In the genomic region with DNA sequence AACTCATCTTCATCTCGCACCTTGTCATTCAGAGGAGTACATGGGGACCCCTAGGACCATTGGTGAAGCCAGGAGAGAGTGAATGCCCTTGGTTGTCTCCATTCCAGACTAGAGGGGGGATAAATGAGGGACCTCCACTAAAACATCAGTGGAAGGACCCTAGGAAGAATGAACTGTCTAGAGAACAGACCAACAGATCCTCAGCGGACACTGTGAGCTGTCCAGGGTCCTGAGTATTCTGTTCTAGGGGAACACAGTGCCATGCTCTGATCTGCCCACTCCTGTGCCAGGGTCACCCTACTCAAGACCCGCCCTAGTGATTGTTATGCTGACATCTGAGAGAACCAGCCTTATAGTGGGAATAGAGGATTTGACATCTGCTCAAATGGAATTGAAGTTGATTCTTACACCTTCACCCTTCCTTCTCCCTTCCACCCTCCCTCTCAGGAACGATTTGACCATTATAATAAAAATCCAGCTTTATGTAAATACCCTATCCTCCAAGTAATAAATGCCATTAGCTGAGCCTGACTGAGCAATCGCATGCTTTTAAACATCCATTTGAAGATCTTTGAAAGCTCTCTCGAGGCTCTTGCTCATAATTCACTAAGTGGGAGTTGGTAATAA, we compare ENCODE assay signal across 1 cellular context.
TF ChIP-seq lines count a peak whose summit lies in the region.

No MANE protein-coding gene starts in this region.

TF ChIP-seq in A549, 52 proteins besides CTCF, POLR2A, EP300 and RAD21 (continued from another document):
- TF ChIP-seq, protein P1, sequence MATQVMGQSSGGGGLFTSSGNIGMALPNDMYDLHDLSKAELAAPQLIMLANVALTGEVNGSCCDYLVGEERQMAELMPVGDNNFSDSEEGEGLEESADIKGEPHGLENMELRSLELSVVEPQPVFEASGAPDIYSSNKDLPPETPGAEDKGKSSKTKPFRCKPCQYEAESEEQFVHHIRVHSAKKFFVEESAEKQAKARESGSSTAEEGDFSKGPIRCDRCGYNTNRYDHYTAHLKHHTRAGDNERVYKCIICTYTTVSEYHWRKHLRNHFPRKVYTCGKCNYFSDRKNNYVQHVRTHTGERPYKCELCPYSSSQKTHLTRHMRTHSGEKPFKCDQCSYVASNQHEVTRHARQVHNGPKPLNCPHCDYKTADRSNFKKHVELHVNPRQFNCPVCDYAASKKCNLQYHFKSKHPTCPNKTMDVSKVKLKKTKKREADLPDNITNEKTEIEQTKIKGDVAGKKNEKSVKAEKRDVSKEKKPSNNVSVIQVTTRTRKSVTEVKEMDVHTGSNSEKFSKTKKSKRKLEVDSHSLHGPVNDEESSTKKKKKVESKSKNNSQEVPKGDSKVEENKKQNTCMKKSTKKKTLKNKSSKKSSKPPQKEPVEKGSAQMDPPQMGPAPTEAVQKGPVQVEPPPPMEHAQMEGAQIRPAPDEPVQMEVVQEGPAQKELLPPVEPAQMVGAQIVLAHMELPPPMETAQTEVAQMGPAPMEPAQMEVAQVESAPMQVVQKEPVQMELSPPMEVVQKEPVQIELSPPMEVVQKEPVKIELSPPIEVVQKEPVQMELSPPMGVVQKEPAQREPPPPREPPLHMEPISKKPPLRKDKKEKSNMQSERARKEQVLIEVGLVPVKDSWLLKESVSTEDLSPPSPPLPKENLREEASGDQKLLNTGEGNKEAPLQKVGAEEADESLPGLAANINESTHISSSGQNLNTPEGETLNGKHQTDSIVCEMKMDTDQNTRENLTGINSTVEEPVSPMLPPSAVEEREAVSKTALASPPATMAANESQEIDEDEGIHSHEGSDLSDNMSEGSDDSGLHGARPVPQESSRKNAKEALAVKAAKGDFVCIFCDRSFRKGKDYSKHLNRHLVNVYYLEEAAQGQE (IDR thresholded peaks at IDR 0.05) = peak; percentile 94
- TF ChIP-seq, protein P2, sequence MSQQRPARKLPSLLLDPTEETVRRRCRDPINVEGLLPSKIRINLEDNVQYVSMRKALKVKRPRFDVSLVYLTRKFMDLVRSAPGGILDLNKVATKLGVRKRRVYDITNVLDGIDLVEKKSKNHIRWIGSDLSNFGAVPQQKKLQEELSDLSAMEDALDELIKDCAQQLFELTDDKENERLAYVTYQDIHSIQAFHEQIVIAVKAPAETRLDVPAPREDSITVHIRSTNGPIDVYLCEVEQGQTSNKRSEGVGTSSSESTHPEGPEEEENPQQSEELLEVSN (IDR thresholded peaks at IDR 0.05; ENCODE audit: borderline replicate concordance, low read depth) = no peak
